In genomic region chr16:4217246-4218131, GRCh38 we compare ENCODE assay signal across 13 cellular contexts. TPM values are rescaled to one million over a fixed set of nuclear protein-coding genes. Genes with fewer than 3 reads are reported as not detected.
DNase-seq lines count a peak whose midpoint lies in the region; ATAC-seq and TF ChIP-seq lines count a peak whose summit lies in the region.
"Had no signal": no experiment of that assay in that cellular context is flagged by ENCODE, and none has a peak within 500 bp of the region (broad histone marks: within the 10 kb centered on the region; RNA-seq: fewer than 3 reads in every experiment).

No MANE protein-coding gene starts in this region.

- H3K27ac ChIP-seq in ovary, result peak overlapping the region; percentile 55

- no peaks in the 10 kb centered on the region for H3K36me3 ChIP-seq in ovary

- H3K4me1 ChIP-seq in ovary (ENCODE audit: insufficient read depth), result peaks cover 9% of the 10 kb centered on the region

- in situ Hi-C loops in G401 (cut with HindIII; ENCODE audit: low sequenced_read_pairs), result no loop called here

- H3K9me3 ChIP-seq in ovary, result no peaks in the 10 kb centered on the region

- H3K27me3 ChIP-seq in ovary, result no peaks in the 10 kb centered on the region

- 29 to 37% (median 36%) methylated on average over 17 to 20 of the region's 20 CpGs for WGBS in ovary, 3 donors

- no peak overlapping the region for H3K4me3 ChIP-seq in ovary

- TF ChIP-seq EP300 in ovary (IDR thresholded peaks at IDR 0.05), result no peak

- TF ChIP-seq CTCF in ovary (IDR thresholded peaks at IDR 0.05), result no peak

- peak; percentile 85 for ATAC-seq in Right ventricle myocardium superior (ENCODE audit: poor library complexity)
- ATAC-seq: activated CD4-positive, alpha-beta T cell treated with anti-CD3 and anti-CD28 coated beads for 36 hours had no signal

- DNase-seq in G401 (ENCODE audit: low spot score), result peak; percentile 3
- DNase-seq in NCI-H82 treated with DMSO at 0.1 percent for 48 hours (lab: John Stamatoyannopoulos, UW; ENCODE audit: unreplicated experiment), result peak; percentile 40
- peak; percentile 82 for DNase-seq in Right ventricle myocardium superior
- peak; percentile 53 to 87 (median 77) for DNase-seq in ovary
- DNase-seq in T-helper 1 cell, result no peak
- DNase-seq in T-helper 2 cell, result no peak
- no peak for DNase-seq in NCI-H524 treated with DMSO at 0.1 percent for 48 hours (lab: John Stamatoyannopoulos, UW)
- DNase-seq in activated CD4-positive, alpha-beta T cell treated with anti-CD3 and anti-CD28 coated beads for 1 hour, result no peak
- DNase-seq: activated CD4-positive, alpha-beta T cell treated with anti-CD3 and anti-CD28 coated beads for 36 hours; activated naive CD8-positive, alpha-beta T cell treated with anti-CD3 and anti-CD28 coated beads for 36 hours; midbrain had no signal

- intact Hi-C loops in Right ventricle myocardium superior (cut with DNase I), result no loop called here
- intact Hi-C loops in ovary (cut with DNase I), result no loop called here

- no peak for TF ChIP-seq POLR2A in ovary (IDR thresholded peaks at IDR 0.05)

RNA-seq across cellular contexts. Expression of gene SRL, which starts 24.4 kb away (rescaled TPM):
- 0.07 and 0.37 TPM in 2 replicates for total RNA-seq in G401 (2014; rRNA removed; shearing (Covaris generic))
- 350 TPM for total RNA-seq in Right ventricle myocardium superior
- total RNA-seq in ovary, result 1 to 10 TPM in 3 of 7 donors, under 1 TPM in 4; under 0.01 to 2.1 (median 0.78) TPM
- 1 to 10 TPM; 1.1 to 7.5 TPM for polyA plus RNA-seq in ovary
- total RNA-seq: activated CD4-positive, alpha-beta T cell treated with anti-CD3 and anti-CD28 coated beads for 36 hours; activated naive CD8-positive, alpha-beta T cell treated with anti-CD3 and anti-CD28 coated beads for 36 hours; epithelial cell of proximal tubule had no signal
- polyA plus RNA-seq: CD14-positive monocyte had no signal

RNA-seq across cellular contexts. Expression of gene TFAP4, which starts 55.3 kb away (rescaled TPM):
- total RNA-seq in G401 (2014; rRNA removed; shearing (Covaris generic)), result 14.5 and 38.3 TPM in 2 replicates
- total RNA-seq in Right ventricle myocardium superior (4.0 TPM), ovary (10 to 100 TPM in 5 of 7 donors, 1 to 10 TPM in 2; 3.7 to 23.7 (median 18.3) TPM)
- 10 to 100 TPM in 1 of 2 donors, 1 to 10 TPM in 1; 2.1 to 14.0 TPM for polyA plus RNA-seq in ovary

Comparison
In these comparisons a context has a peak if more than half of its experiments do, and no peak if none do; other contexts are left out.
1. DNase-seq: peak in G401 (single experiment), NCI-H82 treated with DMSO at 0.1 percent for 48 hours (single experiment), Right ventricle myocardium superior (single experiment) and ovary (5 of 5); none in T-helper 1 cell (0 of 5), T-helper 2 cell (0 of 5), NCI-H524 treated with DMSO at 0.1 percent for 48 hours (single experiment) and activated CD4-positive, alpha-beta T cell treated with anti-CD3 and anti-CD28 coated beads for 1 hour (single experiment).
2. RNA of gene SRL, which starts 24.4 kb away (total RNA-seq): 350 TPM in Right ventricle myocardium superior (single experiment); under 0.01 to 2.1 TPM in ovary and 0.07 to 0.37 TPM in G401; every median in the first group is over 100 times any median in the second.